Comparison of ENCODE assay signal across 11 cellular contexts in the genomic region with DNA sequence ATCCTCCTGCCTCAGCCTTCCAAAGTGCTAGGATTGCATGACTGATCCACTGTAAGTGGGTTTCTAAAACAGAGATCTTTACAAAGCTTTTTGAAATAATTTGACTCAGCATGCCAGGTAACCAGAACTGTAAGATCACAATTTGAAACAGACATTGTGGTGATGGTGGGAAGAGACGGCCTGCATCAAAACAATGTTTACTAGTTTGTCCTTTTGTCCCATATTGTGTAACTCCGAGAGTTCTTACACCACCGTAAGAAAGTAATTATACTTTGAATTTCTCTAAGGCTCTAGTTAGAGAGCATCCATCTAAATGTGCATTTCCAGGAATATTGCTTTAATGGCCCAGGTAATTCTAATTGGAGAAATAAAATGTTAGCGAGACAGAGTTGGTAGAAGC. TPM values are rescaled to one million over a fixed set of nuclear protein-coding genes. Genes with fewer than 3 reads are reported as not detected.
DNase-seq lines count a peak whose midpoint lies in the region; FAIRE-seq and TF ChIP-seq lines count a peak whose summit lies in the region.
"Had no signal": no experiment of that assay in that cellular context is flagged by ENCODE, and none has a peak within 500 bp of the region (broad histone marks: within the 10 kb centered on the region; RNA-seq: fewer than 3 reads in every experiment).

No MANE protein-coding gene starts in this region.

- FAIRE-seq in endothelial cell of umbilical vein (lab: Jason Lieb, UNC), result no peak
- FAIRE-seq: islet of Langerhans had no signal

- H3K4me1 Mint-ChIP-seq in T-helper 2 cell treated with Interferon-gamma antibody and Interleukin-4, amounts not matched to agents 5 μg/mL and 100 μg/mL, for 36 hours (ENCODE audit: low read depth), result no peaks in the 10 kb centered on the region
- H3K4me1 Mint-ChIP-seq: CD4-positive, CD25-positive, alpha-beta regulatory T cell had no signal

- intact Hi-C loops in endothelial cell of umbilical vein (cut with micrococcal nuclease), result loop anchor here (1.0 kb wide), 1 partner anchor 65 kb away; no protein-coding TSS in a partner anchor

- no peaks in the 10 kb centered on the region for H3K9me1 ChIP-seq in endothelial cell of umbilical vein (replicated peaks; ENCODE audit: control insufficient read depth, extremely low read depth, insufficient read depth, low read length)

- H3K79me2 ChIP-seq in ACC112 (ENCODE audit: control insufficient read depth, insufficient read depth, low read length, unreplicated experiment) (peaks cover 30% of the 10 kb centered on the region), endothelial cell of umbilical vein (ENCODE audit: control insufficient read depth, insufficient read depth, low read length) (no peaks in the 10 kb centered on the region)

- H3K4me2 ChIP-seq in endothelial cell of umbilical vein (ENCODE audit: insufficient read depth, low read length), result peak overlapping the region; percentile 61

- TF ChIP-seq CTCF in endothelial cell of umbilical vein (IDR thresholded peaks at IDR 0.05; ENCODE audit: extremely low read depth in 1 of 2, insufficient read depth in 1 of 2, low read depth in 1 of 2, low read length in 2 of 2) (no peak), neutrophil (IDR thresholded peaks at IDR 0.05) (no peak)

- peak overlapping the region; percentile 67 for H2AFZ ChIP-seq in ACC112 (ENCODE audit: low read length, unreplicated experiment)
- H2AFZ ChIP-seq in endothelial cell of umbilical vein (ENCODE audit: low read depth, low read length), result no peak overlapping the region

- H3K9me3 ChIP-seq in NT2/D1 (ENCODE audit: insufficient read depth, low read length) (no peaks in the 10 kb centered on the region), endothelial cell of umbilical vein (replicated peaks; ENCODE audit: control insufficient read depth, insufficient read depth, low read length) (no peaks in the 10 kb centered on the region), neutrophil (no peaks in the 10 kb centered on the region)

- no peaks in the 10 kb centered on the region for H4K20me1 ChIP-seq in endothelial cell of umbilical vein (replicated peaks; ENCODE audit: control insufficient read depth, extremely low read depth, insufficient read depth, low read length)

- H3K27ac ChIP-seq in ACC112 (ENCODE audit: low read depth, low read length) (peak overlapping the region; percentile 81), endothelial cell of umbilical vein (ENCODE audit: insufficient read depth, low read depth, low read length) (no peak overlapping the region), neutrophil (peak overlapping the region; percentile 90)

- no peaks in the 10 kb centered on the region for H3K36me3 Mint-ChIP-seq in T-helper 2 cell treated with Interferon-gamma antibody and Interleukin-4, amounts not matched to agents 5 μg/mL and 100 μg/mL, for 36 hours (ENCODE audit: low read depth)
- H3K36me3 Mint-ChIP-seq: CD4-positive, CD25-positive, alpha-beta regulatory T cell had no signal

- no TSS peak for BruUV-seq in endothelial cell of umbilical vein (replicated peaks; lab: Mats Ljungman, UMichigan)

- H3K4me3 Mint-ChIP-seq in T-helper 2 cell treated with Interferon-gamma antibody and Interleukin-4, amounts not matched to agents 5 μg/mL and 100 μg/mL, for 36 hours, result no peak overlapping the region
- H3K4me3 Mint-ChIP-seq: CD4-positive, CD25-positive, alpha-beta regulatory T cell had no signal

- no peak for TF ChIP-seq POLR2A in endothelial cell of umbilical vein (IDR thresholded peaks at IDR 0.05; ENCODE audit: low read depth, low read length)

- DNase-seq in NT2/D1 (ENCODE audit: low read depth, low spot score), result no peak
- no peak for DNase-seq in endothelial cell of umbilical vein (ENCODE audit: low read depth, low spot score)
- no peak for DNase-seq in OCI-M2 (lab: John Stamatoyannopoulos, UW; ENCODE audit: unreplicated experiment)
- DNase-seq in T-helper 2 cell treated with Interferon-gamma antibody and Interleukin-4, amounts not matched to agents 5 μg/mL and 100 μg/mL, for 36 hours (ENCODE audit: low spot score), result no peak
- DNase-seq in GM03348 (ENCODE audit: low spot score), result no peak
- no peak for DNase-seq in NCI-H82 treated with DMSO at 0.1 percent for 48 hours (lab: John Stamatoyannopoulos, UW; ENCODE audit: unreplicated experiment)
- DNase-seq: activated gamma-delta T cell treated with Interleukin-2 at 50 U/mL for 16 hours; CD4-positive, CD25-positive, alpha-beta regulatory T cell had no signal

- CTCF ChIA-PET in endothelial cell of umbilical vein (lab: Charles Lee), result interaction anchor here (0.9 to 2.2 kb wide), 8 partner anchors 8 to 389 kb away, joined by 3 to 15 read pairs (median 4); no protein-coding TSS in a partner anchor

- H3K4me3 ChIP-seq in ACC112 (ENCODE audit: low read depth, low read length), result peak overlapping the region; percentile 87; the same call in 1 of the 2 replicates
- peak overlapping the region; percentile 50 for H3K4me3 ChIP-seq in NT2/D1 (ENCODE audit: insufficient read length, low read depth)
- H3K4me3 ChIP-seq in endothelial cell of umbilical vein (replicated peaks in 1 of 3; ENCODE audit: insufficient read depth in 1 of 3, low read depth in 1 of 3, low read length in 3 of 3), result no peak overlapping the region
- peak overlapping the region; percentile 78 to 82 for H3K4me3 ChIP-seq in neutrophil (ENCODE audit: low read depth in 1 of 2, low read length in 1 of 2)

- dilution Hi-C loops in endothelial cell of umbilical vein (cut with MboI; ENCODE audit: extremely low pct_ligation_motif_present, low sequenced_read_pairs), result no loop called here

- H3K27me3 ChIP-seq in ACC112 (ENCODE audit: insufficient read depth, low read length), result no peaks in the 10 kb centered on the region
- no peaks in the 10 kb centered on the region for H3K27me3 ChIP-seq in NT2/D1 (ENCODE audit: insufficient read depth, insufficient read length)
- H3K27me3 ChIP-seq in endothelial cell of umbilical vein (ENCODE audit: control insufficient read depth in 2 of 2, insufficient read depth in 2 of 2, low read length in 2 of 2), result peaks cover 26 to 34% of the 10 kb centered on the region in 2 experiments
- no peaks in the 10 kb centered on the region for H3K27me3 ChIP-seq in neutrophil

- H3K4me1 ChIP-seq in ACC112 (ENCODE audit: control insufficient read depth, insufficient read depth, low read length, unreplicated experiment) (peaks cover 28% of the 10 kb centered on the region), NT2/D1 (ENCODE audit: insufficient read depth, insufficient read length) (no peaks in the 10 kb centered on the region), endothelial cell of umbilical vein (ENCODE audit: control insufficient read depth, extremely low read depth, insufficient read depth, low read length) (no peaks in the 10 kb centered on the region), neutrophil (ENCODE audit: control insufficient read depth in 1 of 2, insufficient read depth in 1 of 2, low read depth in 1 of 2, low read length in 1 of 2) (peaks cover 29 to 31% of the 10 kb centered on the region in 2 experiments)

- peaks cover 20% of the 10 kb centered on the region for H3K27me3 Mint-ChIP-seq in T-helper 2 cell treated with Interferon-gamma antibody and Interleukin-4, amounts not matched to agents 5 μg/mL and 100 μg/mL, for 36 hours (ENCODE audit: low read depth)

- H3K9ac ChIP-seq in NT2/D1 (ENCODE audit: insufficient read length, low read depth) (no peak overlapping the region), endothelial cell of umbilical vein (replicated peaks; ENCODE audit: extremely low read depth, insufficient read depth, low read length) (no peak overlapping the region)

- H3K27ac Mint-ChIP-seq in T-helper 2 cell treated with Interferon-gamma antibody and Interleukin-4, amounts not matched to agents 5 μg/mL and 100 μg/mL, for 36 hours, result no peak overlapping the region
- H3K27ac Mint-ChIP-seq: CD4-positive, CD25-positive, alpha-beta regulatory T cell had no signal

- H3K36me3 ChIP-seq in ACC112 (ENCODE audit: insufficient read depth, low read length) (no peaks in the 10 kb centered on the region), NT2/D1 (ENCODE audit: insufficient read depth, insufficient read length, low read length) (no peaks in the 10 kb centered on the region), endothelial cell of umbilical vein (ENCODE audit: control insufficient read depth in 2 of 2, extremely low read depth in 1 of 2, insufficient read depth in 2 of 2, low read length in 2 of 2) (no peaks in the 10 kb centered on the region), neutrophil (no peaks in the 10 kb centered on the region)

- no peaks in the 10 kb centered on the region for H3K9me3 Mint-ChIP-seq in T-helper 2 cell treated with Interferon-gamma antibody and Interleukin-4, amounts not matched to agents 5 μg/mL and 100 μg/mL, for 36 hours

- POLR2A ChIA-PET in endothelial cell of umbilical vein (lab: Charles Lee), result no interaction called here

TF ChIP-seq in endothelial cell of umbilical vein, 7 proteins besides CTCF, POLR2A, EP300 and RAD21:
- TF ChIP-seq MYC (IDR thresholded peaks at IDR 0.05; ENCODE audit: low read depth, low read length) (no peak), GATA2 (IDR thresholded peaks at IDR 0.05; ENCODE audit: insufficient read depth, insufficient read length, low read depth, low read length) (no peak), POLR2AphosphoS5 (IDR thresholded peaks at IDR 0.05; ENCODE audit: insufficient read depth, low read depth, low read length) (no peak), FOS (IDR thresholded peaks at IDR 0.05; ENCODE audit: borderline replicate concordance, insufficient read depth, low read length) (no peak), EZH2 (IDR thresholded peaks at IDR 0.05; ENCODE audit: borderline replicate concordance, low read depth, low read length, severe bottlenecking) (no peak), JUN (IDR thresholded peaks at IDR 0.05; ENCODE audit: borderline replicate concordance, insufficient read depth, insufficient read length, low read depth) (no peak), MAX (IDR thresholded peaks at IDR 0.05; ENCODE audit: insufficient read depth, insufficient read length) (no peak)
TF ChIP-seq in endothelial cell of umbilical vein: peak in this region for 0.

RNA-seq across cellular contexts. Expression of gene ARHGAP24, which starts 0.6 kb away (rescaled TPM):
- total RNA-seq in endothelial cell of umbilical vein, result 79.4 and 87.5 TPM in 2 replicates
- polyA plus RNA-seq in endothelial cell of umbilical vein, result 47.4 and 52.1 TPM in 2 replicates
- 74.5 and 82.5 TPM in 2 replicates for polyA plus RNA-seq in endothelial cell of umbilical vein (2011; cell fraction: cytosol; rRNA removed)
- polyA plus RNA-seq in endothelial cell of umbilical vein (2011; cell fraction: nucleus; rRNA removed), result 101 and 130 TPM in 2 replicates
- 54.5 and 95.2 TPM in 2 replicates for polyA plus RNA-seq in endothelial cell of umbilical vein (2012)
- polyA minus RNA-seq in endothelial cell of umbilical vein, result 102 and 121 TPM in 2 replicates
- polyA minus RNA-seq in endothelial cell of umbilical vein (2011; cell fraction: cytosol; rRNA and poly(A)+ RNA removed), result not detected
- 232 and 326 TPM in 2 replicates for polyA minus RNA-seq in endothelial cell of umbilical vein (2011; cell fraction: nucleus; rRNA and poly(A)+ RNA removed)
- total RNA-seq: CD4-positive, CD25-positive, alpha-beta regulatory T cell had no signal

Comparison
In these comparisons a context has a peak if more than half of its experiments do, and no peak if none do; other contexts are left out.
1. H3K4me3 ChIP-seq: peak in ACC112 (single experiment), NT2/D1 (single experiment) and neutrophil (2 of 2); none in endothelial cell of umbilical vein (0 of 3).